ENCODE assay signal across 18 cellular contexts in genomic region chr18:68083131-68083530, GRCh38.
A peak's percentile ranks its signal among the peaks of the same experiment; 100 is the strongest.
DNase-seq lines count a peak whose midpoint lies in the region; ATAC-seq and TF ChIP-seq lines count a peak whose summit lies in the region.
"Had no signal": no experiment of that assay in that cellular context is flagged by ENCODE, and none has a peak within 500 bp of the region (broad histone marks: within the 10 kb centered on the region; RNA-seq: fewer than 3 reads in every experiment).

No MANE protein-coding gene starts in this region.

- no peak for TF ChIP-seq POLR2A in body of pancreas (IDR thresholded peaks at IDR 0.05)

- no peak overlapping the region for H3K9ac ChIP-seq in SK-N-MC (ENCODE audit: insufficient read length)

- WGBS in body of pancreas, 2 donors, result 20 to 26% methylated on average over 4 of the region's 4 CpGs

- H3K27ac ChIP-seq in SK-N-MC (peak overlapping the region; percentile 31; the same call in 1 of the 2 replicates), body of pancreas (no peak overlapping the region)
- H3K27ac ChIP-seq: coronary artery, tibial nerve had no signal

- H3K4me3 ChIP-seq in SK-N-MC, result no peak overlapping the region; the same call in 1 of the 2 replicates
- H3K4me3 ChIP-seq in fibroblast of mammary gland (ENCODE audit: control insufficient read depth, low read depth, low read length), result no peak overlapping the region
- H3K4me3 ChIP-seq in body of pancreas, result no peak overlapping the region
- H3K4me3 ChIP-seq: coronary artery, tibial nerve had no signal

- no peaks in the 10 kb centered on the region for H3K4me1 ChIP-seq in body of pancreas
- H3K4me1 ChIP-seq: tibial nerve had no signal

- H3K36me3 ChIP-seq in SK-N-MC (ENCODE audit: insufficient read depth, low read length) (no peaks in the 10 kb centered on the region), body of pancreas (replicated peaks in 1 of 2; ENCODE audit: insufficient read depth in 1 of 2, low read depth in 2 of 2) (no peaks in the 10 kb centered on the region)
- H3K36me3 ChIP-seq: tibial nerve had no signal

- no peaks in the 10 kb centered on the region for H3K9me3 ChIP-seq in SK-N-MC (ENCODE audit: low read depth, low read length)
- H3K9me3 ChIP-seq in body of pancreas, result no peaks in the 10 kb centered on the region
- H3K9me3 ChIP-seq: tibial nerve had no signal

- intact Hi-C loops in body of pancreas (cut with DNase I), result no loop called here

- TF ChIP-seq CTCF in fibroblast of mammary gland (conservative IDR thresholded peaks at IDR 0.05; ENCODE audit: control insufficient read depth, insufficient read depth, low read depth, low read length), result no peak
- no peak for TF ChIP-seq CTCF in body of pancreas (IDR thresholded peaks at IDR 0.05)

- ATAC-seq in GM21526 (IDR thresholded peaks at IDR 0.05; ENCODE audit: low FRiP score, unreplicated experiment) (no peak), body of pancreas (no peak)
- ATAC-seq: activated CD4-positive, CD25-positive, alpha-beta regulatory T cell treated with anti-CD3 and anti-CD28 coated beads, Interleukin-2, amount 50 U/mL, for 24 hours had no signal

- H3K27me3 ChIP-seq in body of pancreas, result no peaks in the 10 kb centered on the region
- H3K27me3 ChIP-seq: tibial nerve had no signal

- in situ Hi-C loops in Caki2 (cut with HindIII; ENCODE audit: low pct_unique_long_range_greater_than_20kb, low sequenced_read_pairs), result no loop called here

- DNase-seq in Caki2 (ENCODE audit: low read depth), result peak; percentile 1
- peak; percentile 20 for DNase-seq in SK-N-MC (ENCODE audit: low read depth, low spot score)
- peak; percentile 81 for DNase-seq in fibroblast of mammary gland (ENCODE audit: low read depth)
- DNase-seq in retina, result peak; percentile 33
- no peak for DNase-seq in body of pancreas
- DNase-seq in activated CD4-positive, alpha-beta T cell treated with anti-CD3 and anti-CD28 coated beads for 4 hours, result no peak
- DNase-seq in NOMO-1 (lab: John Stamatoyannopoulos, UW; ENCODE audit: unreplicated experiment in 2 of 2), result no peak
- DNase-seq: activated T-cell treated with anti-CD3 and anti-CD28 coated beads, Interleukin-2, amount 50 U/mL, for 24 hours; CD4-positive, CD25-positive, alpha-beta regulatory T cell; foreskin melanocyte; islet precursor cell; NCI-H1417; NCI-H446; stimulated activated CD4-positive, alpha-beta T cell treated with anti-CD3 and anti-CD28 coated beads, Interleukin-1b, Interleukin-23, amount 100 ng/mL, for 48 hours had no signal

Comparison
In these comparisons a context has a peak if more than half of its experiments do, and no peak if none do; other contexts are left out.
1. DNase-seq: peak in Caki2 (single experiment), SK-N-MC (single experiment), fibroblast of mammary gland (single experiment) and retina (single experiment); none in body of pancreas (0 of 4), activated CD4-positive, alpha-beta T cell treated with anti-CD3 and anti-CD28 coated beads for 4 hours (0 of 2) and NOMO-1 (0 of 2).